Comparison of ENCODE assay signal across 10 cellular contexts in genomic region chr2:212956665-212957064, GRCh38.
A peak's percentile ranks its signal among the peaks of the same experiment; 100 is the strongest.
DNase-seq lines count a peak whose midpoint lies in the region; TF ChIP-seq lines count a peak whose summit lies in the region.
"Had no signal": no experiment of that assay in that cellular context is flagged by ENCODE, and none has a peak within 500 bp of the region (broad histone marks: within the 10 kb centered on the region; RNA-seq: fewer than 3 reads in every experiment).

No MANE protein-coding gene starts in this region.

- no peak overlapping the region for H3K9ac ChIP-seq in skeletal muscle satellite cell (ENCODE audit: low read depth, low read length)

- peak overlapping the region; percentile 56; the same call in 1 of the 2 replicates for H3K4me3 Mint-ChIP-seq in HFFc6

- peaks cover 24% of the 10 kb centered on the region for H3K4me1 ChIP-seq in skeletal muscle satellite cell (ENCODE audit: control insufficient read depth, insufficient read depth, low read length)

- TF ChIP-seq CTCF in HFFc6 (IDR thresholded peaks at IDR 0.05) = no peak

- H3K4me2 ChIP-seq in skeletal muscle satellite cell (ENCODE audit: low read length) = peak overlapping the region; percentile 26

- H3K27me3 ChIP-seq in skeletal muscle satellite cell (ENCODE audit: control insufficient read depth, insufficient read depth, low read length) = no peaks in the 10 kb centered on the region

- H3K4me3 ChIP-seq in skeletal muscle satellite cell (ENCODE audit: low read length) = no peak overlapping the region

- H3K27ac Mint-ChIP-seq in HFFc6 = peak overlapping the region; percentile 19; the same call in 1 of the 2 replicates

- no peaks in the 10 kb centered on the region; the same call in 1 of the 2 replicates for H3K36me3 Mint-ChIP-seq in HFFc6 (ENCODE audit: low read depth)

- no peaks in the 10 kb centered on the region for H3K9me3 ChIP-seq in skeletal muscle satellite cell (replicated peaks; ENCODE audit: low read length)

- no peaks in the 10 kb centered on the region for H3K9me3 Mint-ChIP-seq in HFFc6

- H3K27me3 Mint-ChIP-seq in HFFc6 (ENCODE audit: insufficient read depth) = no peaks in the 10 kb centered on the region

- DNase-seq in HFFc6 = no peak
- peak; percentile 42 for DNase-seq in RPMI7951 (ENCODE audit: low read depth)
- peak; percentile 64 for DNase-seq in islet precursor cell
- no peak for DNase-seq in LoVo (ENCODE audit: low spot score)
- no peak for DNase-seq in hippocampal formation (lab: John Stamatoyannopoulos, UW)
- DNase-seq in SK-N-DZ (ENCODE audit: low spot score) = no peak
- DNase-seq: activated CD8-positive, alpha-beta memory T cell treated with anti-CD3 and anti-CD28 coated beads, Interleukin-2, amount 50 U/mL, for 4 hours; EL; NCI-H2227 treated with DMSO at 0.1 percent for 48 hours had no signal

- peaks cover 9% of the 10 kb centered on the region for H3K36me3 ChIP-seq in skeletal muscle satellite cell (ENCODE audit: insufficient read depth, low read length)

- H3K4me1 Mint-ChIP-seq in HFFc6 (ENCODE audit: low read depth) = peaks cover 51% of the 10 kb centered on the region

Comparison
In these comparisons a context has a peak if more than half of its experiments do, and no peak if none do; other contexts are left out.
1. DNase-seq: peak in RPMI7951 (single experiment) and islet precursor cell (single experiment); none in HFFc6 (single experiment), LoVo (single experiment), hippocampal formation (0 of 2) and SK-N-DZ (single experiment).